ENCODE assay signal across 25 cellular contexts in genomic region chr1:218686258-218686657, GRCh38.
A peak's percentile ranks its signal among the peaks of the same experiment; 100 is the strongest.
DNase-seq lines count a peak whose midpoint lies in the region; ATAC-seq, FAIRE-seq and TF ChIP-seq lines count a peak whose summit lies in the region.
"Had no signal": no experiment of that assay in that cellular context is flagged by ENCODE, and none has a peak within 500 bp of the region (broad histone marks: within the 10 kb centered on the region; RNA-seq: fewer than 3 reads in every experiment).

No MANE protein-coding gene starts in this region.

- no peak overlapping the region for H2AFZ ChIP-seq in HepG2 (ENCODE audit: low read length)
- H2AFZ ChIP-seq: hepatocyte had no signal

- peaks cover 13% of the 10 kb centered on the region; the same call in 1 of the 2 replicates for H3K4me1 Mint-ChIP-seq in HFFc6 (ENCODE audit: low read depth)
- no peaks in the 10 kb centered on the region for H3K4me1 Mint-ChIP-seq in activated CD4-positive, alpha-beta T cell treated with anti-CD3 and anti-CD28 coated beads, Interleukin-2, amount 10 ng/mL, durations not matched to agents 24 days and 14 days
- H3K4me1 Mint-ChIP-seq: activated CD8-positive, alpha-beta memory T cell treated with anti-CD3 and anti-CD28 coated beads, Interleukin-2, amount 10 ng/mL, durations not matched to agents 7 days and 5 days; WTC11 had no signal

- FAIRE-seq in bronchial epithelial cell (lab: Jason Lieb, UNC): no peak
- no peak for FAIRE-seq in HepG2 (lab: Jason Lieb, UNC)
- FAIRE-seq: D721Med, GM19239 had no signal

- H3K27ac Mint-ChIP-seq in HFFc6: no peak overlapping the region; the same call in 1 of the 2 replicates
- no peak overlapping the region for H3K27ac Mint-ChIP-seq in activated CD4-positive, alpha-beta T cell treated with anti-CD3 and anti-CD28 coated beads, Interleukin-2, amount 10 ng/mL, durations not matched to agents 24 days and 14 days
- H3K27ac Mint-ChIP-seq: activated CD8-positive, alpha-beta memory T cell treated with anti-CD3 and anti-CD28 coated beads, Interleukin-2, amount 10 ng/mL, durations not matched to agents 7 days and 5 days; WTC11 had no signal

- no peak overlapping the region for H3K9ac ChIP-seq in HepG2 (ENCODE audit: insufficient read depth, low read depth, low read length)

- no peak for ATAC-seq in HepG2
- ATAC-seq: activated CD8-positive, alpha-beta memory T cell treated with anti-CD3 and anti-CD28 coated beads, Interleukin-2, amount 10 ng/mL, durations not matched to agents 7 days and 5 days; mucosa of descending colon; WTC11 had no signal

- no peaks in the 10 kb centered on the region for H4K20me1 ChIP-seq in HepG2 (ENCODE audit: insufficient read depth, low read length)

- TF ChIP-seq CTCF in AG10803 (conservative IDR thresholded peaks at IDR 0.05; ENCODE audit: low read length) (no peak), HFFc6 (IDR thresholded peaks at IDR 0.05) (no peak), bronchial epithelial cell (IDR thresholded peaks at IDR 0.05; ENCODE audit: insufficient read depth, low read length, severe bottlenecking) (no peak), HepG2 (CRISPR knock-in tag; IDR thresholded peaks at IDR 0.05) (no peak), sigmoid colon (IDR thresholded peaks at IDR 0.05) (no peak)

- no peaks in the 10 kb centered on the region for H3K9me3 ChIP-seq in HepG2 (ENCODE audit: low read length)
- no peaks in the 10 kb centered on the region for H3K9me3 ChIP-seq in sigmoid colon
- H3K9me3 ChIP-seq: BE2C, colonic mucosa, mucosa of descending colon, neutrophil, right atrium auricular region had no signal

- BruUV-seq in HepG2 (replicated peaks; lab: Mats Ljungman, UMichigan): no TSS peak

- TF ChIP-seq RAD21 in HepG2 (CRISPR knock-in tag; IDR thresholded peaks at IDR 0.05): no peak

- no peak overlapping the region for H3K4me3 Mint-ChIP-seq in HFFc6
- no peak overlapping the region for H3K4me3 Mint-ChIP-seq in activated CD4-positive, alpha-beta T cell treated with anti-CD3 and anti-CD28 coated beads, Interleukin-2, amount 10 ng/mL, durations not matched to agents 24 days and 14 days
- H3K4me3 Mint-ChIP-seq: activated CD8-positive, alpha-beta memory T cell treated with anti-CD3 and anti-CD28 coated beads, Interleukin-2, amount 10 ng/mL, durations not matched to agents 7 days and 5 days; WTC11 had no signal

- no peaks in the 10 kb centered on the region for H3K4me1 ChIP-seq in HepG2 (ENCODE audit: insufficient read depth, low read length)
- H3K4me1 ChIP-seq in sigmoid colon: peaks cover 0 to 6% (median 3%) of the 10 kb centered on the region in 4 donors
- H3K4me1 ChIP-seq: BE2C, colonic mucosa, right atrium auricular region had no signal

- DNase-seq in AG10803 (ENCODE audit: low read depth) (peak; percentile 74), HFFc6 (peak; percentile 70), bronchial epithelial cell (ENCODE audit: low read depth) (peak; percentile 52), kidney tubule cell (ENCODE audit: low spot score) (peak; percentile 7), HepG2 (ENCODE audit: low spot score) (no peak), sigmoid colon (no peak)
- DNase-seq in stimulated activated CD8-positive, alpha-beta memory T cell treated with anti-CD3 and anti-CD28 coated beads, Interleukin-4, amount 100 ng/mL, for 48 hours: no peak
- no peak for DNase-seq in activated CD4-positive, alpha-beta T cell treated with anti-CD3 and anti-CD28 coated beads, Interleukin-2, amount 10 ng/mL, durations not matched to agents 24 days and 14 days
- DNase-seq: activated CD8-positive, alpha-beta memory T cell treated with anti-CD3 and anti-CD28 coated beads, Interleukin-2, amount 10 ng/mL, durations not matched to agents 7 days and 5 days; activated effector memory CD4-positive, alpha-beta T cell treated with Interleukin-2 at 50 U/mL for 16 hours; amniotic stem cell; BE2C; colonic mucosa; erythroblast; mucosa of descending colon; NCI-H2171; stimulated activated CD4-positive, alpha-beta T cell treated with anti-CD3 and anti-CD28 coated beads, Interleukin-1b, Interleukin-23, amount 100 ng/mL, for 48 hours; substantia nigra had no signal

- TF ChIP-seq EP300 in HepG2 (IDR thresholded peaks at IDR 0.05; ENCODE audit: low read depth in 2 of 2, low read length in 2 of 2): no peak
- no peak for TF ChIP-seq EP300 in HepG2 (CRISPR knock-in tag; IDR thresholded peaks at IDR 0.05; ENCODE audit: borderline replicate concordance)
- TF ChIP-seq EP300 in sigmoid colon (IDR thresholded peaks at IDR 0.05): no peak

- CTCF ChIA-PET in HepG2 (lab: Yijun Ruan, JAX; ENCODE audit: low intra/inter-chr PET ratio, low total read pairs): no interaction called here

- in situ Hi-C loops in HepG2 (cut with HindIII; ENCODE audit: extremely low pct_ligation_motif_present, low pct_unique_long_range_greater_than_20kb): no loop called here

- H3K4me2 ChIP-seq in HepG2 (ENCODE audit: low read depth, low read length): no peak overlapping the region
- H3K4me2 ChIP-seq: hepatocyte had no signal

- intact Hi-C loops in HepG2 (cut with micrococcal nuclease; ENCODE audit: unreplicated experiment): no loop called here
- intact Hi-C loops in activated CD4-positive, alpha-beta T cell treated with anti-CD3 and anti-CD28 coated beads, Interleukin-2, amount 10 ng/mL, durations not matched to agents 24 days and 14 days (cut with micrococcal nuclease): no loop called here
- intact Hi-C loops in sigmoid colon (cut with DNase I): no loop called here

- H3K9me3 Mint-ChIP-seq in HFFc6: peaks cover 4% of the 10 kb centered on the region; the same call in 1 of the 2 replicates
- H3K9me3 Mint-ChIP-seq in activated CD4-positive, alpha-beta T cell treated with anti-CD3 and anti-CD28 coated beads, Interleukin-2, amount 10 ng/mL, durations not matched to agents 24 days and 14 days: no peaks in the 10 kb centered on the region

- H3K27me3 ChIP-seq in bronchial epithelial cell (ENCODE audit: control insufficient read depth, insufficient read depth, low read length): no peaks in the 10 kb centered on the region
- H3K27me3 ChIP-seq in HepG2 (ENCODE audit: control insufficient read depth in 1 of 2, insufficient read depth in 2 of 2, low read length in 2 of 2): no peaks in the 10 kb centered on the region
- no peaks in the 10 kb centered on the region for H3K27me3 ChIP-seq in sigmoid colon
- H3K27me3 ChIP-seq: BE2C, colonic mucosa, hepatocyte, neutrophil, right atrium auricular region had no signal

- no peaks in the 10 kb centered on the region for H3K36me3 ChIP-seq in bronchial epithelial cell (ENCODE audit: control insufficient read depth, insufficient read depth, low read length)
- no peaks in the 10 kb centered on the region for H3K36me3 ChIP-seq in HepG2 (replicated peaks in 1 of 2; ENCODE audit: control insufficient read depth in 1 of 2, insufficient read depth in 2 of 2, low read length in 2 of 2)
- H3K36me3 ChIP-seq in sigmoid colon: no peaks in the 10 kb centered on the region
- H3K36me3 ChIP-seq: BE2C, colonic mucosa, neutrophil, right atrium auricular region had no signal

- no peaks in the 10 kb centered on the region for H3K36me3 Mint-ChIP-seq in HFFc6 (ENCODE audit: low read depth)
- no peaks in the 10 kb centered on the region for H3K36me3 Mint-ChIP-seq in activated CD4-positive, alpha-beta T cell treated with anti-CD3 and anti-CD28 coated beads, Interleukin-2, amount 10 ng/mL, durations not matched to agents 24 days and 14 days (ENCODE audit: low read depth)
- H3K36me3 Mint-ChIP-seq: activated CD8-positive, alpha-beta memory T cell treated with anti-CD3 and anti-CD28 coated beads, Interleukin-2, amount 10 ng/mL, durations not matched to agents 7 days and 5 days; WTC11 had no signal

- no peak for TF ChIP-seq POLR2A in HepG2 (IDR thresholded peaks at IDR 0.05; ENCODE audit: insufficient read depth in 1 of 2, low read depth in 2 of 2, low read length in 2 of 2)
- TF ChIP-seq POLR2A in sigmoid colon (IDR thresholded peaks at IDR 0.05): no peak

- POLR2A ChIA-PET in HepG2 (lab: Yijun Ruan, JAX): no interaction called here

- H3K27ac ChIP-seq in HepG2 (ENCODE audit: extremely low read length, insufficient read depth, low read length) (no peak overlapping the region), sigmoid colon (no peak overlapping the region)
- H3K27ac ChIP-seq: colonic mucosa, hepatocyte, neutrophil, right atrium auricular region, RWPE1 had no signal

- peaks cover 5% of the 10 kb centered on the region; the same call in 1 of the 2 replicates for H3K27me3 Mint-ChIP-seq in HFFc6 (ENCODE audit: insufficient read depth)
- no peaks in the 10 kb centered on the region for H3K27me3 Mint-ChIP-seq in activated CD4-positive, alpha-beta T cell treated with anti-CD3 and anti-CD28 coated beads, Interleukin-2, amount 10 ng/mL, durations not matched to agents 24 days and 14 days
- H3K27me3 Mint-ChIP-seq: activated CD8-positive, alpha-beta memory T cell treated with anti-CD3 and anti-CD28 coated beads, Interleukin-2, amount 10 ng/mL, durations not matched to agents 7 days and 5 days had no signal

- H3K79me2 ChIP-seq in HepG2 (ENCODE audit: insufficient read depth, low read length): no peaks in the 10 kb centered on the region
- H3K79me2 ChIP-seq: hepatocyte had no signal

- H3K4me3 ChIP-seq in AG10803 (ENCODE audit: low read length): no peak overlapping the region
- no peak overlapping the region for H3K4me3 ChIP-seq in bronchial epithelial cell (ENCODE audit: low read depth, low read length)
- H3K4me3 ChIP-seq in HepG2 (replicated peaks in 1 of 3; ENCODE audit: insufficient read depth in 1 of 3, low read depth in 2 of 3, low read length in 3 of 3): no peak overlapping the region
- no peak overlapping the region for H3K4me3 ChIP-seq in sigmoid colon
- H3K4me3 ChIP-seq: colonic mucosa, hepatocyte, mucosa of descending colon, right atrium auricular region had no signal

TF ChIP-seq in HepG2, 621 proteins besides CTCF, POLR2A, EP300 and RAD21 (continues in another document):
- no peak for TF ChIP-seq TARDBP (CRISPR knock-in tag; IDR thresholded peaks at IDR 0.05)
- no peak for TF ChIP-seq ZNF766 (CRISPR knock-in tag; IDR thresholded peaks at IDR 0.05; ENCODE audit: borderline replicate concordance)
- TF ChIP-seq KLF9 (CRISPR knock-in tag; IDR thresholded peaks at IDR 0.05; ENCODE audit: low read depth): no peak

Comparison
In these comparisons a context has a peak if more than half of its experiments do, and no peak if none do; other contexts are left out.
1. DNase-seq: peak in AG10803 (single experiment), HFFc6 (single experiment), bronchial epithelial cell (single experiment) and kidney tubule cell (single experiment); none in HepG2 (single experiment), stimulated activated CD8-positive, alpha-beta memory T cell treated with anti-CD3 and anti-CD28 coated beads, Interleukin-4, amount 100 ng/mL, for 48 hours (single experiment), activated CD4-positive, alpha-beta T cell treated with anti-CD3 and anti-CD28 coated beads, Interleukin-2, amount 10 ng/mL, durations not matched to agents 24 days and 14 days (single experiment) and sigmoid colon (single experiment).